19 cellular contexts compared by ENCODE assay signal in the genomic region with DNA sequence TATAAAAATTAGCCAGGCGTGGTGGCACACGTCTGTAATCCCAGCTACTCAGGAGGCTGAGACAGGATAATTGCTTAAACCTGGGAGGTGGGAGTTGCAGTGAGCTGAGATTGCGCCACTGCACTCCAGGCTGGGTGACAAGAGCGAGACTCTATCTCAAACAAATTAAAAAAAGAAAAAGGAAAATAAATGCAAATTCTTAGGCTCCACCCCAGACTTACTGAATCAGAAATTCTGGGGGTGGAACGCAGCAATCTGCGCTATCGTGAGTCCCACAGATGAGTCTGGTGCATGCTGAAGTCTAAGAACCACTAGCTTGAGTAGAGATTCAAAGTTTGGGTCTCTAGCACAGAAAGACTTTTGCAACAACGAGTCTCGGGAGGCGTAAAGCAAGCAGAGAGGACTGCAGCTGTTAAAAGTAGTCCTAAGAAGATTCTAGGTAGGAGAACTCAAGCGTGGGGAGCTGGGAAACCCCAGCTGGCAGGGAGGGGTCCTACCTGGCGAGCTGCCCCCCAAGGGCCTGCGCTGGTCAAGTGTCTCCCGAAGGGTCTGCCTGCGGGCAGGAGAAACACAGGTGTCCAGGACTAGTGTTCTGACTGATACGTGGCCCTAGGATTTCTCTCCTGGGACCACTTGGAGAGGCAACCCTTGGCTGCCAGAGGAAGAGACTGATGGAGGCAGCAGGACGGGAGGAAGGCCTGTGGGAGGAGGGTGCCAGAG. TPM values are rescaled to one million over a fixed set of nuclear protein-coding genes. Genes with fewer than 3 reads are reported as not detected.
"Had no signal": no experiment of that assay in that cellular context is flagged by ENCODE, and none has a peak within 500 bp of the region (broad histone marks: within the 10 kb centered on the region; RNA-seq: fewer than 3 reads in every experiment).

No MANE protein-coding gene starts in this region.

- H3K4me1 ChIP-seq: prostate gland had no signal

- H3K27me3 Mint-ChIP-seq: activated naive CD8-positive, alpha-beta T cell had no signal

- ATAC-seq: left ventricle myocardium superior; pancreas; stimulated activated naive CD8-positive, alpha-beta T cell treated with anti-CD3 and anti-CD28 coated beads, Interleukin-15, Interleukin-2, amounts not matched to agents 100 U/mL and 50 U/mL, for 24 hours had no signal

- DNase-seq: activated CD4-positive, alpha-beta T cell treated with anti-CD3 and anti-CD28 coated beads for 4 hours; activated CD4-positive, alpha-beta T cell treated with anti-CD3 and anti-CD28 coated beads, Interleukin-2, amount 50 U/mL, for 4 hours; activated effector memory CD4-positive, alpha-beta T cell treated with Interleukin-2 at 50 U/mL for 16 hours; activated naive CD4-positive, alpha-beta T cell treated with Interleukin-2 at 50 U/mL for 16 hours; effector CD8-positive, alpha-beta T cell; esophagus squamous epithelium; foreskin melanocyte; left ventricle myocardium superior; nephron progenitor cell; pancreas; stimulated activated naive CD8-positive, alpha-beta T cell treated with anti-CD3 and anti-CD28 coated beads, Interleukin-15, Interleukin-2, amounts not matched to agents 100 U/mL and 50 U/mL, for 24 hours; testis; transverse colon had no signal

- H3K27ac Mint-ChIP-seq: activated naive CD8-positive, alpha-beta T cell; nephron progenitor cell; T-helper 2 cell treated with Interferon-gamma antibody and Interleukin-4, amounts not matched to agents 5 μg/mL and 100 μg/mL, for 36 hours had no signal

- H3K9me3 Mint-ChIP-seq: nephron progenitor cell; T-helper 2 cell treated with Interferon-gamma antibody and Interleukin-4, amounts not matched to agents 5 μg/mL and 100 μg/mL, for 36 hours had no signal

- H3K36me3 ChIP-seq: esophagus squamous epithelium, pancreas, prostate gland, transverse colon had no signal

- H3K36me3 Mint-ChIP-seq: activated naive CD8-positive, alpha-beta T cell had no signal

- H3K4me3 Mint-ChIP-seq: activated naive CD8-positive, alpha-beta T cell; nephron progenitor cell; T-helper 2 cell treated with Interferon-gamma antibody and Interleukin-4, amounts not matched to agents 5 μg/mL and 100 μg/mL, for 36 hours had no signal

- H3K27me3 ChIP-seq: esophagus squamous epithelium, pancreas, testis, transverse colon had no signal

- H3K9me3 ChIP-seq: esophagus squamous epithelium, pancreas, prostate gland, testis, transverse colon had no signal

- H3K27ac ChIP-seq: epithelial cell of prostate, esophagus squamous epithelium, pancreas, prostate gland, testis, transverse colon, VCaP had no signal

- H3K4me3 ChIP-seq: esophagus squamous epithelium, pancreas, prostate gland, testis, transverse colon had no signal

RNA-seq across cellular contexts. Expression of gene NRROS, which starts 50.6 kb away (rescaled TPM):
- total RNA-seq: bronchial epithelial cell had no signal
